Comparison of ENCODE assay signal across 10 cellular contexts in the genomic region with DNA sequence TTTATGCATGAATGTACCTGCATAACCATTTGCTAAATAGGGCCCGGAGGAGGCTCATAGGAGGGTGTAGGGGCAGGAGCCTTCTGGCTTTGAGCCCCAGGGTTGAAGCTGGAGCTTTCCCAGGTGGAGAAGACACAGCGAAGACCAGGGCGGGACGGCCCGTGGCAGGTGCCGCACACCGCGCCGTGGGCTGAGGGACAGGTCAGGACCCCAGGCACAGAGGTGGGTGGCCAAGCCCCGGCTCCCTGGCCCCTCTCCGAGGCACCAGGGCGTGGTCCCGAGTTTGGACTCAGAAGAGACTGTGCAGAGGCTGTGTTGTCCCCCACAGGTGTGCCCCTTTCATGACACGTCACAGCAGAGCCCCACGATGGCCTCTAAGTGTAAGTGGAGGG. TPM values are rescaled to one million over a fixed set of nuclear protein-coding genes. Genes with fewer than 3 reads are reported as not detected.
DNase-seq lines count a peak whose midpoint lies in the region; ATAC-seq, FAIRE-seq and TF ChIP-seq lines count a peak whose summit lies in the region.
"Had no signal": no experiment of that assay in that cellular context is flagged by ENCODE, and none has a peak within 500 bp of the region (broad histone marks: within the 10 kb centered on the region; RNA-seq: fewer than 3 reads in every experiment).

No MANE protein-coding gene starts in this region.

- H3K9me3 ChIP-seq in GM23248 (ENCODE audit: low read depth) (no peaks in the 10 kb centered on the region), RWPE2 (ENCODE audit: severe bottlenecking) (no peaks in the 10 kb centered on the region), lower lobe of right lung (no peaks in the 10 kb centered on the region)
- H3K9me3 ChIP-seq: uterus had no signal

- ATAC-seq in RWPE2 (ENCODE audit: low read depth) = no peak
- no peak for ATAC-seq in lower lobe of right lung

- 0 out of 2 replicates have a peak, but pooled peaks cover 5% of the 10 kb centered on the region for H3F3A ChIP-seq in GM23248 (ENCODE audit: insufficient read depth)

- peak overlapping the region; percentile 50; the same call in 1 of the 2 replicates for H2AFZ ChIP-seq in GM23248

- no peaks in the 10 kb centered on the region for H3K9me2 ChIP-seq in GM23248 (ENCODE audit: insufficient read depth)

- in situ Hi-C loops in GM23248 (cut with MboI) = loop anchor here (5.0 kb wide), 1 partner anchor 226 kb away; no protein-coding TSS in a partner anchor

- TF ChIP-seq CTCF in 22Rv1 (IDR thresholded peaks at IDR 0.05) (peak; percentile 76), RWPE2 (IDR thresholded peaks at IDR 0.05; ENCODE audit: poor library complexity, severe bottlenecking) (peak; percentile 76), lower lobe of right lung (IDR thresholded peaks at IDR 0.05) (peak; percentile 25)

- 57 to 58% methylated on average over 15 of the region's 15 CpGs for WGBS in GM23248 (ENCODE audit: low coverage in 1 of 2, low lambda C conversion rate in 2 of 2, missing lambda C conversion rate in 2 of 2), 2 experiments

- peak overlapping the region; percentile 77 for H3K4me2 ChIP-seq in GM23248 (ENCODE audit: unreplicated experiment)

- no peaks in the 10 kb centered on the region for H4K20me1 ChIP-seq in GM23248 (ENCODE audit: insufficient read depth)

- H3K36me3 ChIP-seq in GM23248 (ENCODE audit: low read depth) = no peaks in the 10 kb centered on the region
- H3K36me3 ChIP-seq in RWPE2 (ENCODE audit: low read depth) = no peaks in the 10 kb centered on the region
- no peaks in the 10 kb centered on the region for H3K36me3 ChIP-seq in lower lobe of right lung
- H3K36me3 ChIP-seq: uterus had no signal

- H3K27me3 ChIP-seq in GM23248 (replicated peaks; ENCODE audit: insufficient read depth) (no peaks in the 10 kb centered on the region), RWPE2 (ENCODE audit: insufficient read depth, poor library complexity, severe bottlenecking) (no peaks in the 10 kb centered on the region), lower lobe of right lung (ENCODE audit: low read depth) (peaks cover 10% of the 10 kb centered on the region)
- H3K27me3 ChIP-seq: uterus had no signal

- intact Hi-C loops in lower lobe of right lung (cut with DNase I) = loop anchor here (5.0 kb wide), 1 partner anchor 66 kb away; no protein-coding TSS in a partner anchor

- H3K4me3 ChIP-seq in GM23248 = 0 out of 2 replicates have a peak overlapping the region, but pooled peaks have one; percentile 34
- no peak overlapping the region for H3K4me3 ChIP-seq in RWPE2 (ENCODE audit: severe bottlenecking)
- peak overlapping the region; percentile 28 for H3K4me3 ChIP-seq in lower lobe of right lung
- H3K4me3 ChIP-seq: uterus had no signal

- no peaks in the 10 kb centered on the region for H3K79me2 ChIP-seq in GM23248 (ENCODE audit: insufficient read depth)

- H3K4me1 ChIP-seq in GM23248 (ENCODE audit: insufficient read depth) (no peaks in the 10 kb centered on the region), RWPE2 (ENCODE audit: insufficient read depth, poor library complexity, severe bottlenecking) (peaks cover 10% of the 10 kb centered on the region), lower lobe of right lung (peaks cover 31% of the 10 kb centered on the region)

- no peak overlapping the region for H3K9ac ChIP-seq in GM23248

- H3K27ac ChIP-seq in 22Rv1 = no peak overlapping the region
- H3K27ac ChIP-seq in GM23248 = no peak overlapping the region
- H3K27ac ChIP-seq in RWPE2 (ENCODE audit: poor library complexity, severe bottlenecking) = no peak overlapping the region
- peak overlapping the region; percentile 21 for H3K27ac ChIP-seq in lower lobe of right lung
- no peak overlapping the region for H3K27ac ChIP-seq in substantia nigra (ENCODE audit: low read depth, low read length, poor library complexity, severe bottlenecking)

- DNase-seq in GM23248 (no peak), RWPE2 (ENCODE audit: low spot score) (no peak), lower lobe of right lung (no peak), HTR-8/SVneo (ENCODE audit: insufficient read length, low spot score) (no peak), T1000 (lab: John Stamatoyannopoulos, UW) (no peak), substantia nigra (lab: John Stamatoyannopoulos, UW) (no peak)
- no peak for DNase-seq in NK-92 treated with Interleukin-12 subunit alpha and Interleukin-12 subunit beta, amount 100 ng/mL, for 24 hours (lab: John Stamatoyannopoulos, UW)
- DNase-seq: GOT3 had no signal

- no peak for FAIRE-seq in HTR-8/SVneo (lab: Jason Lieb, UNC)

RNA-seq across cellular contexts. Expression of a gene that starts 56.5 kb away (rescaled TPM):
- total RNA-seq in GM23248 (2014; rRNA removed; shearing (Covaris generic)) = 2.4 and 5.8 TPM in 2 replicates
- 0.66 TPM in 2 replicates for polyA plus RNA-seq in GM23248 (2016; fragmentation: Nextera tagmentation; extraction: Ambion mirVana)
- 25.2 TPM for total RNA-seq in lower lobe of right lung

Comparison
In these comparisons a context has a peak if more than half of its experiments do, and no peak if none do; other contexts are left out.
1. CTCF ChIP-seq: peak in every context shown above with its lines; median percentile 76 in 22Rv1; 76 in RWPE2; 25 in lower lobe of right lung.